In genomic region chr11:68308068-68308467, GRCh38 we compare ENCODE assay signal across 20 cellular contexts. TPM values are rescaled to one million over a fixed set of nuclear protein-coding genes. Genes with fewer than 3 reads are reported as not detected.
A peak's percentile ranks its signal among the peaks of the same experiment; 100 is the strongest.
DNase-seq lines count a peak whose midpoint lies in the region; ATAC-seq and TF ChIP-seq lines count a peak whose summit lies in the region.
"Had no signal": no experiment of that assay in that cellular context is flagged by ENCODE, and none has a peak within 500 bp of the region (broad histone marks: within the 10 kb centered on the region; RNA-seq: fewer than 3 reads in every experiment).

No MANE protein-coding gene starts in this region.

- no peaks in the 10 kb centered on the region for H3K27me3 Mint-ChIP-seq in osteocyte (ENCODE audit: unreplicated experiment)
- H3K27me3 Mint-ChIP-seq in stimulated activated naive CD8-positive, alpha-beta T cell treated with anti-CD3 and anti-CD28 coated beads, Interleukin-15, amount 100 ng/mL, for 72 hours = no peaks in the 10 kb centered on the region
- peaks cover 2 to 3% (median 3%) of the 10 kb centered on the region in 3 donors for H3K27me3 Mint-ChIP-seq in immature natural killer cell (ENCODE audit: low read depth in 3 of 3)
- H3K27me3 Mint-ChIP-seq: CD4-positive, alpha-beta memory T cell had no signal

- peaks cover 29% of the 10 kb centered on the region for H3K4me1 Mint-ChIP-seq in osteocyte (ENCODE audit: unreplicated experiment)
- H3K4me1 Mint-ChIP-seq in stimulated activated naive CD8-positive, alpha-beta T cell treated with anti-CD3 and anti-CD28 coated beads, Interleukin-15, amount 100 ng/mL, for 72 hours = peaks cover 6% of the 10 kb centered on the region
- H3K4me1 Mint-ChIP-seq in immature natural killer cell = peaks cover 0 to 9% of the 10 kb centered on the region in 2 donors

- H3K36me3 ChIP-seq in HEK293 (ENCODE audit: control insufficient read depth in 2 of 2, insufficient read depth in 1 of 2, low read length in 2 of 2) = no peaks in the 10 kb centered on the region
- no peaks in the 10 kb centered on the region for H3K36me3 ChIP-seq in gastrocnemius medialis

- H3K27me3 ChIP-seq in right cardiac atrium (ENCODE audit: control insufficient read depth, insufficient read depth) (no peaks in the 10 kb centered on the region), gastrocnemius medialis (no peaks in the 10 kb centered on the region)

- intact Hi-C loops in right cardiac atrium (cut with DNase I) (no loop called here), gastrocnemius medialis (cut with DNase I; ENCODE audit: low total_unique reads) (no loop called here)

- DNase-seq in coronary artery (ENCODE audit: low spot score) = peak; percentile 75
- DNase-seq in right cardiac atrium = peak in 2 of 3 donors; percentile 73 to 74
- DNase-seq in gastrocnemius medialis = peak in 1 of 2 donors; percentile 69
- DNase-seq in osteocyte (ENCODE audit: extremely low spot score, unreplicated experiment) = no peak
- DNase-seq in stimulated activated naive CD8-positive, alpha-beta T cell treated with anti-CD3 and anti-CD28 coated beads, Interleukin-15, amount 100 ng/mL, for 72 hours = no peak
- DNase-seq in immature natural killer cell = no peak
- DNase-seq: ACHN; Calu3; CD4-positive, alpha-beta memory T cell; DMS53; HCEC 1CT; KG1; NCI-H1417 treated with DMSO at 0.1 percent for 48 hours; NCI-H2029; NCI-H510A; NCI-H82; SHP77 had no signal

- no peaks in the 10 kb centered on the region for H3K4me1 ChIP-seq in HEK293 (ENCODE audit: control insufficient read depth, insufficient read depth, low read length)
- H3K4me1 ChIP-seq in right cardiac atrium (ENCODE audit: control insufficient read depth, insufficient read depth, low read length) = no peaks in the 10 kb centered on the region
- peaks cover 4 to 9% of the 10 kb centered on the region in 2 donors for H3K4me1 ChIP-seq in gastrocnemius medialis

- H3K9me3 ChIP-seq in HEK293 (ENCODE audit: control insufficient read depth, insufficient read depth, low read depth, low read length) (no peaks in the 10 kb centered on the region), right cardiac atrium (ENCODE audit: control insufficient read depth, low read length) (no peaks in the 10 kb centered on the region), gastrocnemius medialis (no peaks in the 10 kb centered on the region)

- H3K27ac ChIP-seq in HEK293 (ENCODE audit: extremely low read depth, low read depth, low read length) = no peak overlapping the region
- H3K27ac ChIP-seq in coronary artery = peak overlapping the region in 1 of 2 donors; percentile 49
- H3K27ac ChIP-seq in right cardiac atrium (ENCODE audit: low read length) = peak overlapping the region; percentile 85
- H3K27ac ChIP-seq in gastrocnemius medialis = peak overlapping the region; percentile 17 to 72 (median 59)

- CTCF ChIA-PET in HEK293 (lab: Yijun Ruan, JAX) = interaction anchor here (1.3 to 4.2 kb wide), 2 partner anchors 10 kb away, joined by 10 to 29 read pairs; no protein-coding TSS in a partner anchor

- in situ Hi-C loops in gastrocnemius medialis (cut with MboI; ENCODE audit: low sequenced_read_pairs in 4 of 4) = loop anchor here in 1 of 4 donors (25.0 kb wide), 1 partner anchor 129 kb away; no protein-coding TSS in a partner anchor

- 62% methylated on average over 11 of the region's 11 CpGs for WGBS in right cardiac atrium

- H3K4me3 Mint-ChIP-seq in osteocyte (ENCODE audit: unreplicated experiment) (no peak overlapping the region), immature natural killer cell (no peak overlapping the region)
- H3K4me3 Mint-ChIP-seq in stimulated activated naive CD8-positive, alpha-beta T cell treated with anti-CD3 and anti-CD28 coated beads, Interleukin-15, amount 100 ng/mL, for 72 hours = no peak overlapping the region

- H3K36me3 Mint-ChIP-seq in osteocyte (ENCODE audit: unreplicated experiment) = no peaks in the 10 kb centered on the region
- no peaks in the 10 kb centered on the region for H3K36me3 Mint-ChIP-seq in immature natural killer cell
- H3K36me3 Mint-ChIP-seq: CD4-positive, alpha-beta memory T cell had no signal

- no peak overlapping the region for H3K27ac Mint-ChIP-seq in osteocyte (ENCODE audit: unreplicated experiment)
- no peak overlapping the region for H3K27ac Mint-ChIP-seq in stimulated activated naive CD8-positive, alpha-beta T cell treated with anti-CD3 and anti-CD28 coated beads, Interleukin-15, amount 100 ng/mL, for 72 hours
- no peak overlapping the region for H3K27ac Mint-ChIP-seq in immature natural killer cell

- no peak overlapping the region for H3K4me3 ChIP-seq in HEK293 (ENCODE audit: low read depth, low read length)
- H3K4me3 ChIP-seq in coronary artery = no peak overlapping the region
- no peak overlapping the region for H3K4me3 ChIP-seq in right cardiac atrium (ENCODE audit: low read length)
- no peak overlapping the region for H3K4me3 ChIP-seq in gastrocnemius medialis

- TF ChIP-seq CTCF in HEK293 (tag by site-specific recombination; IDR thresholded peaks at IDR 0.05) = no peak
- no peak for TF ChIP-seq CTCF in coronary artery (IDR thresholded peaks at IDR 0.05)
- no peak for TF ChIP-seq CTCF in gastrocnemius medialis (IDR thresholded peaks at IDR 0.05 in 4 of 5, conservative IDR thresholded peaks at IDR 0.05 in 1 of 5)
- no peak for TF ChIP-seq CTCF in osteocyte (IDR thresholded peaks at IDR 0.05)

- POLR2A ChIA-PET in HEK293 (lab: Yijun Ruan, JAX) = no interaction called here

- ATAC-seq in right cardiac atrium = peak; percentile 34 to 61
- peak; percentile 32 to 40 for ATAC-seq in gastrocnemius medialis
- ATAC-seq in stimulated activated naive CD8-positive, alpha-beta T cell treated with anti-CD3 and anti-CD28 coated beads, Interleukin-15, amount 100 ng/mL, for 72 hours = no peak
- ATAC-seq in HG02798 (IDR thresholded peaks at IDR 0.05; ENCODE audit: poor library complexity, unreplicated experiment) = no peak
- ATAC-seq: Panc1 had no signal

- H3K9me3 Mint-ChIP-seq in osteocyte (ENCODE audit: unreplicated experiment) (no peaks in the 10 kb centered on the region), immature natural killer cell (no peaks in the 10 kb centered on the region)
- no peaks in the 10 kb centered on the region for H3K9me3 Mint-ChIP-seq in stimulated activated naive CD8-positive, alpha-beta T cell treated with anti-CD3 and anti-CD28 coated beads, Interleukin-15, amount 100 ng/mL, for 72 hours
- H3K9me3 Mint-ChIP-seq: CD4-positive, alpha-beta memory T cell had no signal

- no peak for TF ChIP-seq POLR2A in gastrocnemius medialis (IDR thresholded peaks at IDR 0.05)

TF ChIP-seq in HEK293, 187 proteins besides CTCF, POLR2A, EP300 and RAD21:
- TF ChIP-seq ZNF112 (tag by site-specific recombination; IDR thresholded peaks at IDR 0.05) (no peak), ZBTB8A (tag by site-specific recombination; IDR thresholded peaks at IDR 0.05) (0 out of 2 replicates have a peak, but pooled peaks have one; percentile 20), ZNF148 (tag by site-specific recombination; IDR thresholded peaks at IDR 0.05; ENCODE audit: borderline replicate concordance) (no peak)
TF ChIP-seq in HEK293: peak in this region for 1.

RNA-seq across cellular contexts. Expression of gene LRP5, which starts 4.3 kb away (rescaled TPM):
- total RNA-seq in right cardiac atrium (10 to 100 TPM; 61.6 to 88.8 (median 75.4) TPM), gastrocnemius medialis (10 to 100 TPM in 2 of 4 donors, 1 to 10 TPM in 2; 3.7 to 12.3 (median 8.1) TPM), osteocyte (162 and 179 TPM in 2 replicates)
- polyA plus RNA-seq in right cardiac atrium (57.1 TPM), immature natural killer cell (1 to 10 TPM in 1 of 3 donors, under 1 TPM in 2; 0.03 to 1.2 (median 0.66) TPM)

RNA-seq across cellular contexts. Expression of gene C11orf24, which starts 36.3 kb away (rescaled TPM):
- total RNA-seq in right cardiac atrium (10 to 100 TPM; 18.9 to 40.1 (median 25.3) TPM), gastrocnemius medialis (10 to 100 TPM in 2 of 4 donors, 1 to 10 TPM in 2; 8.1 to 19.3 (median 10.6) TPM), osteocyte (70.1 and 80.9 TPM in 2 replicates)
- polyA plus RNA-seq in right cardiac atrium (28.7 TPM), immature natural killer cell (10 to 100 TPM; 10.4 to 27.1 (median 12.6) TPM)

Comparison
In these comparisons a context has a peak if more than half of its experiments do, and no peak if none do; other contexts are left out.
1. DNase-seq: peak in coronary artery (single experiment) and right cardiac atrium (2 of 3); none in osteocyte (single experiment), stimulated activated naive CD8-positive, alpha-beta T cell treated with anti-CD3 and anti-CD28 coated beads, Interleukin-15, amount 100 ng/mL, for 72 hours (0 of 2) and immature natural killer cell (0 of 3).
2. ATAC-seq: peak in right cardiac atrium (2 of 2) and gastrocnemius medialis (2 of 2); none in stimulated activated naive CD8-positive, alpha-beta T cell treated with anti-CD3 and anti-CD28 coated beads, Interleukin-15, amount 100 ng/mL, for 72 hours (single experiment) and HG02798 (single experiment).
3. RNA of gene LRP5, which starts 4.3 kb away (total RNA-seq): 162 to 179 TPM in osteocyte and 61.6 to 88.8 TPM in right cardiac atrium; 3.7 to 12.3 TPM in gastrocnemius medialis; every median in the first group is over 4 times any median in the second.